8 cellular contexts compared by ENCODE assay signal in genomic region chr7:71026-71425, GRCh38.
A peak's percentile ranks its signal among the peaks of the same experiment; 100 is the strongest.
DNase-seq lines count a peak whose midpoint lies in the region; ATAC-seq and TF ChIP-seq lines count a peak whose summit lies in the region.
"Not testable (repeated sequence)": the region's sequence is repeated elsewhere in the genome, so short reads cannot be mapped to it uniquely, and the experiment has no call there.

No MANE protein-coding gene starts in this region.

- not testable (repeated sequence) for H3K36me3 ChIP-seq in Peyer's patch, heart right ventricle, lower lobe of right lung, sigmoid colon, upper lobe of left lung

- TF ChIP-seq POLR2A in Peyer's patch (IDR thresholded peaks at IDR 0.05); sigmoid colon (IDR thresholded peaks at IDR 0.05); upper lobe of left lung (IDR thresholded peaks at IDR 0.05): not testable (repeated sequence)

- peaks cover 32% of the 10 kb centered on the region for H3K4me1 Mint-ChIP-seq in brain

- H3K4me1 ChIP-seq in Peyer's patch, heart right ventricle, lower lobe of right lung, sigmoid colon, upper lobe of left lung: not testable (repeated sequence)

- not testable (repeated sequence) for H3K27me3 Mint-ChIP-seq in brain

- not testable (repeated sequence) for H3K9me3 ChIP-seq in Peyer's patch, heart right ventricle, lower lobe of right lung, sigmoid colon, upper lobe of left lung

- TF ChIP-seq EP300 in sigmoid colon (IDR thresholded peaks at IDR 0.05); upper lobe of left lung (IDR thresholded peaks at IDR 0.05): not testable (repeated sequence)

- DNase-seq in AG10803 (ENCODE audit: low read depth): peak; percentile 68
- DNase-seq in Peyer's patch: peak in 2 of 3 donors; percentile 34 to 75
- DNase-seq in fibroblast of mammary gland (ENCODE audit: low read depth): peak; percentile 87
- DNase-seq in heart right ventricle: peak; percentile 31 to 55
- peak; percentile 26 for DNase-seq in lower lobe of right lung
- DNase-seq in sigmoid colon: peak; percentile 96
- DNase-seq in upper lobe of left lung: not testable (repeated sequence)

- not testable (repeated sequence) for H3K4me3 Mint-ChIP-seq in brain

- peak overlapping the region in 1 of 4 donors; percentile 39 for H3K27ac ChIP-seq in Peyer's patch
- not testable (repeated sequence) for H3K27ac ChIP-seq in heart right ventricle, lower lobe of right lung, upper lobe of left lung
- H3K27ac ChIP-seq in sigmoid colon: peak overlapping the region; percentile 22 to 70 (median 66)

- not testable (repeated sequence) for H3K4me3 ChIP-seq in AG10803 (ENCODE audit: low read length); Peyer's patch; fibroblast of mammary gland (ENCODE audit: control insufficient read depth, low read depth, low read length); heart right ventricle; lower lobe of right lung; sigmoid colon; upper lobe of left lung

- H3K9me3 Mint-ChIP-seq in brain: not testable (repeated sequence)

- ATAC-seq in heart right ventricle (peak in 7 of 8 donors; percentile 47 to 79 (median 65)), lower lobe of right lung (peak; percentile 39), upper lobe of left lung (ENCODE audit: low FRiP score in 2 of 2) (peak; percentile 54 to 80)

- not testable (repeated sequence) for TF ChIP-seq CTCF in AG10803 (conservative IDR thresholded peaks at IDR 0.05; ENCODE audit: low read length); Peyer's patch (IDR thresholded peaks at IDR 0.05); brain (conservative IDR thresholded peaks at IDR 0.05); fibroblast of mammary gland (conservative IDR thresholded peaks at IDR 0.05; ENCODE audit: control insufficient read depth, insufficient read depth, low read depth, low read length); heart right ventricle (IDR thresholded peaks at IDR 0.05); lower lobe of right lung (IDR thresholded peaks at IDR 0.05); sigmoid colon (IDR thresholded peaks at IDR 0.05); upper lobe of left lung (IDR thresholded peaks at IDR 0.05)

- not testable (repeated sequence) for H3K27me3 ChIP-seq in Peyer's patch; heart right ventricle; lower lobe of right lung (ENCODE audit: low read depth); sigmoid colon; upper lobe of left lung

- H3K36me3 Mint-ChIP-seq in brain: not testable (repeated sequence)

- WGBS in heart right ventricle, 2 donors: 43 to 55% methylated on average over 5 to 6 of the region's 6 CpGs
- WGBS in sigmoid colon, 2 donors: 50 to 55% methylated on average over 6 of the region's 6 CpGs
- WGBS in upper lobe of left lung, 2 donors: 42 to 55% methylated on average over 6 of the region's 6 CpGs

- peak overlapping the region in 3 of 5 experiments; percentile 13 to 86 (median 48) for H3K27ac Mint-ChIP-seq in brain

- intact Hi-C loops in heart right ventricle (cut with DNase I); lower lobe of right lung (cut with DNase I); sigmoid colon (cut with DNase I): not testable (repeated sequence)
